In the genomic region with DNA sequence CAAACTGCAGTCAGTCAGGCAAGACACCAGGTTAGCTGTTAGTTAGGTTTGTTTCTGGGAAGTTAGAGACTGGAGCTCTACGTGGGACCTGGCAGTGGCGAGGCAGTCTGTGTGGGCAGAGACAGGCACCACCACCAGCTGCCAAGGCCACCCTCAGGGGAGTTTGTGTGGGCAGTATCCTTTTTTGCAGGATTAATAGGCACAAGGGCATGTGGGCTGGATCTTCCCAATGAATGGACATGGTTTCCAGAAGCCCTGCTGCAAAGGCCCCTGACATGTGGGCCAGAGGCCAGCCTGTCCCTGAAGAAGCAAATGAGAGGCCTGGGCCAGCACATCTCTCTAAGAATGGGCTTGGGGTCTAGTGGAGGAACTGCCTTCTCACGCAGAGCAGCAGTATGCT, we compare ENCODE assay signal across 19 cellular contexts. TPM values are rescaled to one million over a fixed set of nuclear protein-coding genes. Genes with fewer than 3 reads are reported as not detected.
A peak's percentile ranks its signal among the peaks of the same experiment; 100 is the strongest.
DNase-seq lines count a peak whose midpoint lies in the region; ATAC-seq and TF ChIP-seq lines count a peak whose summit lies in the region.
"Had no signal": no experiment of that assay in that cellular context is flagged by ENCODE, and none has a peak within 500 bp of the region (broad histone marks: within the 10 kb centered on the region; RNA-seq: fewer than 3 reads in every experiment).

No MANE protein-coding gene starts in this region.

- H3K27ac ChIP-seq in left ventricle myocardium inferior (replicated peaks) = peak overlapping the region; percentile 30
- H3K27ac ChIP-seq in tibial nerve = peak overlapping the region; percentile 1 to 95 (median 41)
- no peak overlapping the region for H3K27ac ChIP-seq in CD4-positive, alpha-beta T cell (ENCODE audit: low read depth, low read length)

- CTCF ChIA-PET in CD4-positive, alpha-beta T cell (lab: Charles Lee) = no interaction called here

- H3K9me3 ChIP-seq in left ventricle myocardium inferior (replicated peaks) (no peaks in the 10 kb centered on the region), adipocyte (ENCODE audit: control insufficient read depth, low read length) (no peaks in the 10 kb centered on the region), tibial nerve (no peaks in the 10 kb centered on the region)
- no peaks in the 10 kb centered on the region for H3K9me3 ChIP-seq in CD4-positive, alpha-beta T cell (ENCODE audit: control insufficient read depth, low read length)
- H3K9me3 ChIP-seq: mucosa of descending colon, suprapubic skin had no signal

- H3K27me3 ChIP-seq in left ventricle myocardium inferior (ENCODE audit: low read depth) (no peaks in the 10 kb centered on the region), adipocyte (replicated peaks; ENCODE audit: control insufficient read depth, insufficient read depth, low read length) (no peaks in the 10 kb centered on the region), tibial nerve (no peaks in the 10 kb centered on the region)
- H3K27me3 ChIP-seq in CD4-positive, alpha-beta T cell (ENCODE audit: control insufficient read depth, insufficient read depth, low read length) = no peaks in the 10 kb centered on the region
- H3K27me3 ChIP-seq: suprapubic skin had no signal

- no peaks in the 10 kb centered on the region for H3K27me3 Mint-ChIP-seq in CD4-positive, alpha-beta T cell

- 22 to 28% methylated on average over 2 to 3 of the region's 3 CpGs for WGBS in tibial nerve, 2 donors

- H3K9me3 Mint-ChIP-seq in CD4-positive, alpha-beta T cell = no peaks in the 10 kb centered on the region
- H3K9me3 Mint-ChIP-seq: activated T-helper 2 cell treated with anti-CD3 and anti-CD28 coated beads, Interferon-gamma antibody, Interleukin-2, Interleukin-4, amounts not matched to agents 10 μg/mL and 5 μg/mL and 100 μg/mL, durations not matched to agents 14 hours and 24 hours and 36 hours had no signal

- DNase-seq in left ventricle myocardium inferior (no peak), Right ventricle myocardium inferior (ENCODE audit: missing footprints) (no peak), adipocyte (ENCODE audit: low read depth) (no peak), myocyte (ENCODE audit: low read depth) (peak; percentile 92), tibial nerve (ENCODE audit: low spot score in 2 of 2) (no peak), ACHN (no peak), NCI-H146 treated with DMSO at 0.1 percent for 48 hours (lab: John Stamatoyannopoulos, UW; ENCODE audit: unreplicated experiment) (no peak)
- DNase-seq in CD4-positive, alpha-beta T cell = no peak
- DNase-seq: activated CD4-positive, alpha-beta T cell treated with anti-CD3 and anti-CD28 coated beads, Interleukin-2, amount 50 U/mL, for 48 hours; hippocampal formation; KBM-7; mucosa of descending colon; NCI-H1105; NCI-H774; small intestine; stimulated activated CD4-positive, alpha-beta T cell treated with anti-CD3 and anti-CD28 coated beads, Interleukin-4, amount 100 ng/mL, for 4 hours; stimulated activated CD8-positive, alpha-beta memory T cell treated with anti-CD3 and anti-CD28 coated beads, Interleukin-4, amount 100 ng/mL, for 48 hours had no signal

- no peak for TF ChIP-seq EP300 in tibial nerve (IDR thresholded peaks at IDR 0.05)

- peaks cover 3% of the 10 kb centered on the region for H3K36me3 ChIP-seq in left ventricle myocardium inferior
- peaks cover 9% of the 10 kb centered on the region for H3K36me3 ChIP-seq in adipocyte (ENCODE audit: control insufficient read depth, insufficient read depth, low read length, severe bottlenecking)
- peaks cover 0 to 6% (median 0%) of the 10 kb centered on the region in 3 donors for H3K36me3 ChIP-seq in tibial nerve

- peaks cover 22% of the 10 kb centered on the region for H3K4me1 Mint-ChIP-seq in CD4-positive, alpha-beta T cell (ENCODE audit: low read depth)

- ATAC-seq in Right ventricle myocardium inferior = no peak
- ATAC-seq in CD4-positive, alpha-beta T cell (ENCODE audit: poor library complexity) = no peak
- ATAC-seq: mucosa of descending colon had no signal

- no peak overlapping the region for H3K4me3 Mint-ChIP-seq in CD4-positive, alpha-beta T cell

- intact Hi-C loops in left ventricle myocardium inferior (cut with micrococcal nuclease) = no loop called here
- intact Hi-C loops in Right ventricle myocardium inferior (cut with DNase I) = no loop called here
- intact Hi-C loops in CD4-positive, alpha-beta T cell (cut with DNase I, micrococcal nuclease) = no loop called here

- peak overlapping the region; percentile 70 for H3K9ac ChIP-seq in adipocyte (ENCODE audit: low read length)

- H3K4me1 ChIP-seq in left ventricle myocardium inferior (peaks cover 65% of the 10 kb centered on the region), adipocyte (ENCODE audit: control insufficient read depth, insufficient read depth, low read length) (peaks cover 46% of the 10 kb centered on the region), tibial nerve (peaks cover 0 to 72% (median 30%) of the 10 kb centered on the region in 4 donors)

- TF ChIP-seq POLR2A in tibial nerve (IDR thresholded peaks at IDR 0.05) = no peak

- in situ Hi-C loops in ACHN (cut with HindIII; ENCODE audit: low pct_ligation_motif_present, low pct_unique_long_range_greater_than_20kb, low sequenced_read_pairs) = no loop called here

- H3K4me3 ChIP-seq in left ventricle myocardium inferior = no peak overlapping the region
- H3K4me3 ChIP-seq in adipocyte (ENCODE audit: low read length) = no peak overlapping the region
- H3K4me3 ChIP-seq in tibial nerve = no peak overlapping the region
- H3K4me3 ChIP-seq: mucosa of descending colon, suprapubic skin had no signal

- POLR2A ChIA-PET in CD4-positive, alpha-beta T cell (lab: Charles Lee) = no interaction called here

- TF ChIP-seq CTCF in left ventricle myocardium inferior (IDR thresholded peaks at IDR 0.05; ENCODE audit: borderline replicate concordance) (no peak), tibial nerve (IDR thresholded peaks at IDR 0.05) (no peak)
- TF ChIP-seq CTCF in CD4-positive, alpha-beta T cell (IDR thresholded peaks at IDR 0.05) = no peak

- H3K36me3 Mint-ChIP-seq in CD4-positive, alpha-beta T cell (ENCODE audit: low read depth) = peaks cover 4% of the 10 kb centered on the region

- H3K27ac Mint-ChIP-seq in CD4-positive, alpha-beta T cell = no peak overlapping the region

RNA-seq across cellular contexts. Expression of gene SREBF1, which starts 19.2 kb away (rescaled TPM):
- 10.2 TPM for total RNA-seq in left ventricle myocardium inferior
- 18.9 TPM for total RNA-seq in Right ventricle myocardium inferior
- total RNA-seq in myocyte = 153 and 348 TPM in 2 replicates
- 82.8 TPM for polyA plus RNA-seq in myocyte (2012)
- 100 to 1,000 TPM; 115 to 253 (median 191) TPM for total RNA-seq in tibial nerve
- total RNA-seq in CD4-positive, alpha-beta T cell = 100 to 1,000 TPM; 249 to 264 TPM
